In the genomic region with DNA sequence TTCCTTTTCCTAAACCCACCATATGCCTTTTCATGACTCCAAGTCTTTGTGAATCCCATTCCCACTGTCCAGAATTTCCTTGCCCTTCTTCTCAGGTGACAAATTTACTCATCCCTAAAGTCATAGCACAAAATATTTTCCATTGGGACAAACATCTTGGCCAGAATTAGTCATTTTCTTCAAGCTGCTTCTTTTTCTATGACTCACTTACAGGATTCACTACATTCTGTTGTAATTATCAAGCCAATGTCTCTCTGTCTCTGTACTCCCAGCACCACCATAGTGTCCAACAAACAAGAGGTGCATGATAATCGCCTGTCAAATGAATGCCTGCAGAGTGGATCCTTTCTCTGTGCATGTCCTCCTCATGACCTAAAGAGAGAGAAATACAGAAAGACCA, we compare ENCODE assay signal across 20 cellular contexts. TPM values are rescaled to one million over a fixed set of nuclear protein-coding genes. Genes with fewer than 3 reads are reported as not detected.
A peak's percentile ranks its signal among the peaks of the same experiment; 100 is the strongest.
DNase-seq lines count a peak whose midpoint lies in the region; ATAC-seq and TF ChIP-seq lines count a peak whose summit lies in the region.
"Had no signal": no experiment of that assay in that cellular context is flagged by ENCODE, and none has a peak within 500 bp of the region (broad histone marks: within the 10 kb centered on the region; RNA-seq: fewer than 3 reads in every experiment).

No MANE protein-coding gene starts in this region.

- H3K4me1 ChIP-seq in breast epithelium: no peaks in the 10 kb centered on the region

- ATAC-seq in SK-N-SH treated with all-trans-retinoic acid at 6 μM for 48 hours: peak; percentile 26; the same call in 2 of the 3 replicates
- ATAC-seq: activated CD8-positive, alpha-beta memory T cell treated with anti-CD3 and anti-CD28 coated beads, Interleukin-2, amount 10 ng/mL, durations not matched to agents 7 days and 5 days; CD8-positive, alpha-beta T cell had no signal

- peaks cover 20% of the 10 kb centered on the region for H3K4me1 Mint-ChIP-seq in MCF 10A (ENCODE audit: insufficient read depth, unreplicated experiment)
- H3K4me1 Mint-ChIP-seq: activated CD8-positive, alpha-beta memory T cell treated with anti-CD3 and anti-CD28 coated beads, Interleukin-2, amount 10 ng/mL, durations not matched to agents 7 days and 5 days; memory B cell had no signal

- TF ChIP-seq POLR2A in breast epithelium (IDR thresholded peaks at IDR 0.05): no peak

- BruUV-seq in MCF 10A (replicated peaks; lab: Mats Ljungman, UMichigan): no TSS peak

- H3K9me3 Mint-ChIP-seq in MCF 10A (ENCODE audit: unreplicated experiment): peaks cover 8% of the 10 kb centered on the region
- H3K9me3 Mint-ChIP-seq: H9 had no signal

- peak; percentile 48 for DNase-seq in MCF 10A (ENCODE audit: unreplicated experiment)
- DNase-seq in breast epithelium (ENCODE audit: low spot score in 2 of 2): no peak
- DNase-seq in fibroblast of villous mesenchyme (ENCODE audit: low read depth): peak; percentile 73
- DNase-seq in dorsolateral prefrontal cortex: no peak
- DNase-seq in activated CD8-positive, alpha-beta memory T cell treated with anti-CD3 and anti-CD28 coated beads, Interleukin-2, amount 50 U/mL, for 48 hours: no peak
- DNase-seq in GF-D8 (lab: John Stamatoyannopoulos, UW): no peak
- no peak for DNase-seq in stimulated activated CD4-positive, alpha-beta T cell treated with anti-CD3 and anti-CD28 coated beads, Interleukin-1b, Interleukin-23, amount 100 ng/mL, for 48 hours
- DNase-seq: activated CD4-positive, CD25-positive, alpha-beta regulatory T cell treated with anti-CD3 and anti-CD28 coated beads, Interleukin-2, amount 50 U/mL, for 72 hours; activated CD8-positive, alpha-beta memory T cell treated with anti-CD3 and anti-CD28 coated beads, Interleukin-2, amount 10 ng/mL, durations not matched to agents 7 days and 5 days; activated gamma-delta T cell treated with Interleukin-2 at 50 U/mL for 16 hours; CD8-positive, alpha-beta T cell; H9; NCI-H1105 treated with DMSO at 0.1 percent for 48 hours; Right ventricle myocardium superior; T-helper 2 cell had no signal

- CTCF ChIA-PET in MCF 10A (lab: Yijun Ruan, JAX): interaction anchor here (0.6 to 0.7 kb wide), 2 partner anchors 18 kb away, joined by 3 to 7 read pairs; no protein-coding TSS in a partner anchor

- H3K36me3 ChIP-seq in breast epithelium: no peaks in the 10 kb centered on the region
- H3K36me3 ChIP-seq: ascending aorta had no signal

- TF ChIP-seq CTCF in MCF 10A (IDR thresholded peaks at IDR 0.05; ENCODE audit: unreplicated experiment): no peak
- TF ChIP-seq CTCF in breast epithelium (IDR thresholded peaks at IDR 0.05): no peak
- no peak for TF ChIP-seq CTCF in fibroblast of villous mesenchyme (IDR thresholded peaks at IDR 0.05; ENCODE audit: insufficient read depth, low read depth, low read length)
- no peak for TF ChIP-seq CTCF in dorsolateral prefrontal cortex (IDR thresholded peaks at IDR 0.05 in 54 of 56, conservative IDR thresholded peaks at IDR 0.05 in 2 of 56; ENCODE audit: low read depth in 1 of 56, partially characterized antibody in 56 of 56)

- H3K27ac ChIP-seq in breast epithelium (no peak overlapping the region), dorsolateral prefrontal cortex (no peak overlapping the region)
- H3K27ac ChIP-seq: 22Rv1 had no signal

- intact Hi-C loops in MCF 10A (cut with micrococcal nuclease) (no loop called here), breast epithelium (cut with DNase I; ENCODE audit: low total_unique reads) (no loop called here), dorsolateral prefrontal cortex (cut with DNase I) (no loop called here)

- no peaks in the 10 kb centered on the region for H3K27me3 Mint-ChIP-seq in MCF 10A (ENCODE audit: insufficient read depth, unreplicated experiment)

- H3K4me3 Mint-ChIP-seq in MCF 10A (ENCODE audit: unreplicated experiment): no peak overlapping the region
- H3K4me3 Mint-ChIP-seq: activated CD8-positive, alpha-beta memory T cell treated with anti-CD3 and anti-CD28 coated beads, Interleukin-2, amount 10 ng/mL, durations not matched to agents 7 days and 5 days; CD8-positive, alpha-beta T cell; H9; memory B cell had no signal

- no peaks in the 10 kb centered on the region for H3K36me3 Mint-ChIP-seq in MCF 10A (ENCODE audit: insufficient read depth, unreplicated experiment)
- H3K36me3 Mint-ChIP-seq: activated CD8-positive, alpha-beta memory T cell treated with anti-CD3 and anti-CD28 coated beads, Interleukin-2, amount 10 ng/mL, durations not matched to agents 7 days and 5 days; CD8-positive, alpha-beta T cell; memory B cell had no signal

- H3K27me3 ChIP-seq in breast epithelium (no peaks in the 10 kb centered on the region), dorsolateral prefrontal cortex (no peaks in the 10 kb centered on the region)
- H3K27me3 ChIP-seq: ascending aorta had no signal

- peak overlapping the region; percentile 23 for H3K27ac Mint-ChIP-seq in MCF 10A (ENCODE audit: low read depth, unreplicated experiment)
- H3K27ac Mint-ChIP-seq: activated CD8-positive, alpha-beta memory T cell treated with anti-CD3 and anti-CD28 coated beads, Interleukin-2, amount 10 ng/mL, durations not matched to agents 7 days and 5 days; CD8-positive, alpha-beta T cell; H9; memory B cell had no signal

- no peaks in the 10 kb centered on the region for H3K9me3 ChIP-seq in breast epithelium
- H3K9me3 ChIP-seq: ascending aorta had no signal

- POLR2A ChIA-PET in MCF 10A (lab: Yijun Ruan, JAX): interaction anchor here (1.4 kb wide), 1 partner anchor 8 kb away, joined by 4 read pairs; no protein-coding TSS in a partner anchor

- H3K4me3 ChIP-seq in breast epithelium (no peak overlapping the region), fibroblast of villous mesenchyme (ENCODE audit: low read depth, low read length) (no peak overlapping the region), dorsolateral prefrontal cortex (no peak overlapping the region)
- H3K4me3 ChIP-seq: ascending aorta had no signal

TF ChIP-seq in SK-N-SH treated with all-trans-retinoic acid at 6 μM for 48 hours, 23 proteins besides CTCF, POLR2A, EP300 and RAD21:
- no peak for TF ChIP-seq ZNF8 (CRISPR knock-in tag; IDR thresholded peaks at IDR 0.05)
- TF ChIP-seq CSDC2 (CRISPR knock-in tag; IDR thresholded peaks at IDR 0.05): 0 out of 2 replicates have a peak, but pooled peaks have one; percentile 20
- TF ChIP-seq, protein P1, sequence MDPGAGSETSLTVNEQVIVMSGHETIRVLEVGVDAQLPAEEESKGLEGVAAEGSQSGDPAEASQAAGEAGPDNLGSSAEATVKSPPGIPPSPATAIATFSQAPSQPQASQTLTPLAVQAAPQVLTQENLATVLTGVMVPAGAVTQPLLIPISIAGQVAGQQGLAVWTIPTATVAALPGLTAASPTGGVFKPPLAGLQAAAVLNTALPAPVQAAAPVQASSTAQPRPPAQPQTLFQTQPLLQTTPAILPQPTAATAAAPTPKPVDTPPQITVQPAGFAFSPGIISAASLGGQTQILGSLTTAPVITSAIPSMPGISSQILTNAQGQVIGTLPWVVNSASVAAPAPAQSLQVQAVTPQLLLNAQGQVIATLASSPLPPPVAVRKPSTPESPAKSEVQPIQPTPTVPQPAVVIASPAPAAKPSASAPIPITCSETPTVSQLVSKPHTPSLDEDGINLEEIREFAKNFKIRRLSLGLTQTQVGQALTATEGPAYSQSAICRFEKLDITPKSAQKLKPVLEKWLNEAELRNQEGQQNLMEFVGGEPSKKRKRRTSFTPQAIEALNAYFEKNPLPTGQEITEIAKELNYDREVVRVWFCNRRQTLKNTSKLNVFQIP (CRISPR knock-in tag; IDR thresholded peaks at IDR 0.05; ENCODE audit: borderline replicate concordance, low read depth): no peak
- TF ChIP-seq, protein P2, sequence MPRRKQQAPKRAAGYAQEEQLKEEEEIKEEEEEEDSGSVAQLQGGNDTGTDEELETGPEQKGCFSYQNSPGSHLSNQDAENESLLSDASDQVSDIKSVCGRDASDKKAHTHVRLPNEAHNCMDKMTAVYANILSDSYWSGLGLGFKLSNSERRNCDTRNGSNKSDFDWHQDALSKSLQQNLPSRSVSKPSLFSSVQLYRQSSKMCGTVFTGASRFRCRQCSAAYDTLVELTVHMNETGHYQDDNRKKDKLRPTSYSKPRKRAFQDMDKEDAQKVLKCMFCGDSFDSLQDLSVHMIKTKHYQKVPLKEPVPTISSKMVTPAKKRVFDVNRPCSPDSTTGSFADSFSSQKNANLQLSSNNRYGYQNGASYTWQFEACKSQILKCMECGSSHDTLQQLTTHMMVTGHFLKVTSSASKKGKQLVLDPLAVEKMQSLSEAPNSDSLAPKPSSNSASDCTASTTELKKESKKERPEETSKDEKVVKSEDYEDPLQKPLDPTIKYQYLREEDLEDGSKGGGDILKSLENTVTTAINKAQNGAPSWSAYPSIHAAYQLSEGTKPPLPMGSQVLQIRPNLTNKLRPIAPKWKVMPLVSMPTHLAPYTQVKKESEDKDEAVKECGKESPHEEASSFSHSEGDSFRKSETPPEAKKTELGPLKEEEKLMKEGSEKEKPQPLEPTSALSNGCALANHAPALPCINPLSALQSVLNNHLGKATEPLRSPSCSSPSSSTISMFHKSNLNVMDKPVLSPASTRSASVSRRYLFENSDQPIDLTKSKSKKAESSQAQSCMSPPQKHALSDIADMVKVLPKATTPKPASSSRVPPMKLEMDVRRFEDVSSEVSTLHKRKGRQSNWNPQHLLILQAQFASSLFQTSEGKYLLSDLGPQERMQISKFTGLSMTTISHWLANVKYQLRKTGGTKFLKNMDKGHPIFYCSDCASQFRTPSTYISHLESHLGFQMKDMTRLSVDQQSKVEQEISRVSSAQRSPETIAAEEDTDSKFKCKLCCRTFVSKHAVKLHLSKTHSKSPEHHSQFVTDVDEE (CRISPR knock-in tag; IDR thresholded peaks at IDR 0.05): no peak

RNA-seq across cellular contexts. Expression of a gene that starts 37.8 kb away (rescaled TPM):
- total RNA-seq in MCF 10A (2022): not detected in 2 replicates
- 1 to 10 TPM; 3.1 to 6.6 (median 3.5) TPM for total RNA-seq in breast epithelium
- 98.9 and 180 TPM in 2 replicates for total RNA-seq in fibroblast of villous mesenchyme
- 100 to 1,000 TPM; 106 to 187 (median 149) TPM for total RNA-seq in dorsolateral prefrontal cortex
- total RNA-seq: activated CD8-positive, alpha-beta memory T cell treated with anti-CD3 and anti-CD28 coated beads, Interleukin-2, amount 10 ng/mL, durations not matched to agents 7 days and 5 days; CD8-positive, alpha-beta T cell; G401 had no signal

Comparison
In these comparisons a context has a peak if more than half of its experiments do, and no peak if none do; other contexts are left out.
1. DNase-seq: peak in MCF 10A (single experiment) and fibroblast of villous mesenchyme (single experiment); none in breast epithelium (0 of 2), dorsolateral prefrontal cortex (0 of 10), activated CD8-positive, alpha-beta memory T cell treated with anti-CD3 and anti-CD28 coated beads, Interleukin-2, amount 50 U/mL, for 48 hours (single experiment), GF-D8 (single experiment) and stimulated activated CD4-positive, alpha-beta T cell treated with anti-CD3 and anti-CD28 coated beads, Interleukin-1b, Interleukin-23, amount 100 ng/mL, for 48 hours (single experiment).
2. RNA of a gene that starts 37.8 kb away (total RNA-seq): 98.9 to 180 TPM in fibroblast of villous mesenchyme and 106 to 187 TPM in dorsolateral prefrontal cortex; 3.1 to 6.6 TPM in breast epithelium and not detected in MCF 10A; every median in the first group is over 10 times any median in the second.